ENCODE assay signal across 9 cellular contexts in the genomic region with DNA sequence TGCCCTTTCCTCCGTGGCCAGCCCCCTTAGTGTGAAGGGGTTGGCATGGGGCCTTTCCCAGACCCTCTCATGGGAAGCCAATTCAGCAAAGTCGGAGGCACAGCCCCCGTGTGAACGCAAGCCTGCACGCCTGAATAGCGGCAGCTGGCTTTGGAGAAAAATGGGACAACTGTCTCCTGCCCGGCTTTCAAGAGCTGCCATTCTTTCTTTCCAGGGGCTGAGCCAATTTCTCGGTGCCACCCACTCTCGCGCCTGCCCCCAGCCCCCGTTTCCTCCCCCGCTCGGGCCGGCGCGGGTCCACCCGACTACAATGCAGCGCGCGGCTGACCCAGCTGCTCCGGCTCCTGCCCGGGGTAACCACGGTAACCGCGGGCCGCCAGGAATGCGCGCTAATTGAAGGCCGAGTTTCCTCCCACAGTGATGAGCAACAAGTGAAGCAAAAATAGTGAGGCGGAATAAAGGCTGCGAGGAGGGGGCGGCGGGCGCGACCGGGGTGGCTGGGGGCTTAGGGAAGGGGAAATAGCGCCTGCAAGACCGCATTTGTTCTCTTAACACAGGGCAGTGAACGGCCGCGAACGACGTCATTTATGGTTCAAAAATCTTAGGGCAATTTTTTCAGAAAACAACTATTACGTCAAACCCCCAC. TPM values are rescaled to one million over a fixed set of nuclear protein-coding genes. Genes with fewer than 3 reads are reported as not detected.
DNase-seq lines count a peak whose midpoint lies in the region; ATAC-seq and TF ChIP-seq lines count a peak whose summit lies in the region.
"Had no signal": no experiment of that assay in that cellular context is flagged by ENCODE, and none has a peak within 500 bp of the region (broad histone marks: within the 10 kb centered on the region; RNA-seq: fewer than 3 reads in every experiment).

No MANE protein-coding gene starts in this region.

- peaks cover 61% of the 10 kb centered on the region for H3K27me3 ChIP-seq in hepatocyte

- no peaks in the 10 kb centered on the region for H3K36me3 ChIP-seq in hepatocyte (replicated peaks; ENCODE audit: insufficient read depth, low read depth)

- CTCF ChIA-PET in RWPE1 (lab: Yijun Ruan, JAX) = interaction anchor here (0.7 kb wide), 1 partner anchor 351 kb away, joined by 3 read pairs; no protein-coding TSS in a partner anchor

- peak; percentile 57 for DNase-seq in COLO829 (ENCODE audit: low spot score)
- peak; percentile 12 for DNase-seq in activated naive CD8-positive, alpha-beta T cell treated with anti-CD3 and anti-CD28 coated beads, Interleukin-2, amount 50 U/mL, for 24 hours
- DNase-seq in hepatocyte (ENCODE audit: low spot score) = peak; percentile 57
- peak; percentile 91 for DNase-seq in putamen (ENCODE audit: low spot score)
- DNase-seq in RWPE1 (ENCODE audit: low spot score) = no peak

- no peak overlapping the region for H3K27ac Mint-ChIP-seq in activated naive CD8-positive, alpha-beta T cell treated with anti-CD3 and anti-CD28 coated beads, Interleukin-2, amount 50 U/mL, for 24 hours

- H3K4me2 ChIP-seq in hepatocyte = peak overlapping the region; percentile 75

- no peak overlapping the region for H3K4me3 Mint-ChIP-seq in activated naive CD8-positive, alpha-beta T cell treated with anti-CD3 and anti-CD28 coated beads, Interleukin-2, amount 50 U/mL, for 24 hours

- TF ChIP-seq CTCF in hepatocyte (IDR thresholded peaks at IDR 0.05; ENCODE audit: poor library complexity) (no peak), RWPE1 (conservative IDR thresholded peaks at IDR 0.05; ENCODE audit: low read depth) (no peak)

- H3K4me1 ChIP-seq in hepatocyte (ENCODE audit: insufficient read depth) = no peaks in the 10 kb centered on the region

- ATAC-seq in HG03175 (IDR thresholded peaks at IDR 0.05; ENCODE audit: unreplicated experiment) (peak; percentile 51), HG03442 (IDR thresholded peaks at IDR 0.05; ENCODE audit: unreplicated experiment) (no peak), GM19023 (IDR thresholded peaks at IDR 0.05; ENCODE audit: unreplicated experiment) (no peak)
- no peak for ATAC-seq in activated naive CD8-positive, alpha-beta T cell treated with anti-CD3 and anti-CD28 coated beads, Interleukin-2, amount 50 U/mL, for 24 hours

- WGBS in hepatocyte (ENCODE audit: low lambda C conversion rate, missing lambda C conversion rate) = 10% methylated on average over 41 of the region's 44 CpGs

- peaks cover 31% of the 10 kb centered on the region for H3K4me1 Mint-ChIP-seq in activated naive CD8-positive, alpha-beta T cell treated with anti-CD3 and anti-CD28 coated beads, Interleukin-2, amount 50 U/mL, for 24 hours

- no peaks in the 10 kb centered on the region for H3K9me3 Mint-ChIP-seq in activated naive CD8-positive, alpha-beta T cell treated with anti-CD3 and anti-CD28 coated beads, Interleukin-2, amount 50 U/mL, for 24 hours

- peaks cover 26% of the 10 kb centered on the region for H3K27me3 Mint-ChIP-seq in activated naive CD8-positive, alpha-beta T cell treated with anti-CD3 and anti-CD28 coated beads, Interleukin-2, amount 50 U/mL, for 24 hours

- H3K4me3 ChIP-seq in hepatocyte = no peak overlapping the region

- no peak overlapping the region for H2AFZ ChIP-seq in hepatocyte

- H3K9me2 ChIP-seq in hepatocyte (replicated peaks; ENCODE audit: insufficient read depth) = no peaks in the 10 kb centered on the region

- no peaks in the 10 kb centered on the region for H3K79me2 ChIP-seq in hepatocyte

- H3K9me3 ChIP-seq in hepatocyte (ENCODE audit: low read depth) = no peaks in the 10 kb centered on the region

- no peaks in the 10 kb centered on the region for H4K20me1 ChIP-seq in hepatocyte (ENCODE audit: insufficient read depth, poor library complexity, severe bottlenecking)

- POLR2A ChIA-PET in RWPE1 (lab: Yijun Ruan, JAX; ENCODE audit: low non-redundant PET) = no interaction called here

- H3K27ac ChIP-seq in hepatocyte (no peak overlapping the region), RWPE1 (no peak overlapping the region)
- H3K27ac ChIP-seq: epithelial cell of prostate had no signal

- no peaks in the 10 kb centered on the region for H3K36me3 Mint-ChIP-seq in activated naive CD8-positive, alpha-beta T cell treated with anti-CD3 and anti-CD28 coated beads, Interleukin-2, amount 50 U/mL, for 24 hours (ENCODE audit: low read depth)

RNA-seq across cellular contexts. Expression of gene ILDR2, which starts 27.8 kb away (rescaled TPM):
- total RNA-seq in hepatocyte = 2.4 and 3.4 TPM in 2 replicates
- polyA plus RNA-seq in hepatocyte = 0.28 and 1.6 TPM in 2 replicates

RNA-seq across cellular contexts. Expression of gene MAEL, which starts 41.6 kb away (rescaled TPM):
- total RNA-seq in hepatocyte = not detected in 2 replicates
- 0.45 TPM in 1 of 2 replicates, not detected in the other for polyA plus RNA-seq in hepatocyte
